1 cellular context compared by ENCODE assay signal in genomic region chr22:38176170-38176741, GRCh38.
A peak's percentile ranks its signal among the peaks of the same experiment; 100 is the strongest.
TF ChIP-seq lines count a peak whose summit lies in the region.

No MANE protein-coding gene starts in this region.

TF ChIP-seq in GM12878, 131 proteins besides CTCF, POLR2A, EP300 and RAD21 (continued from another document and continues in another):
- TF ChIP-seq, protein P1, sequence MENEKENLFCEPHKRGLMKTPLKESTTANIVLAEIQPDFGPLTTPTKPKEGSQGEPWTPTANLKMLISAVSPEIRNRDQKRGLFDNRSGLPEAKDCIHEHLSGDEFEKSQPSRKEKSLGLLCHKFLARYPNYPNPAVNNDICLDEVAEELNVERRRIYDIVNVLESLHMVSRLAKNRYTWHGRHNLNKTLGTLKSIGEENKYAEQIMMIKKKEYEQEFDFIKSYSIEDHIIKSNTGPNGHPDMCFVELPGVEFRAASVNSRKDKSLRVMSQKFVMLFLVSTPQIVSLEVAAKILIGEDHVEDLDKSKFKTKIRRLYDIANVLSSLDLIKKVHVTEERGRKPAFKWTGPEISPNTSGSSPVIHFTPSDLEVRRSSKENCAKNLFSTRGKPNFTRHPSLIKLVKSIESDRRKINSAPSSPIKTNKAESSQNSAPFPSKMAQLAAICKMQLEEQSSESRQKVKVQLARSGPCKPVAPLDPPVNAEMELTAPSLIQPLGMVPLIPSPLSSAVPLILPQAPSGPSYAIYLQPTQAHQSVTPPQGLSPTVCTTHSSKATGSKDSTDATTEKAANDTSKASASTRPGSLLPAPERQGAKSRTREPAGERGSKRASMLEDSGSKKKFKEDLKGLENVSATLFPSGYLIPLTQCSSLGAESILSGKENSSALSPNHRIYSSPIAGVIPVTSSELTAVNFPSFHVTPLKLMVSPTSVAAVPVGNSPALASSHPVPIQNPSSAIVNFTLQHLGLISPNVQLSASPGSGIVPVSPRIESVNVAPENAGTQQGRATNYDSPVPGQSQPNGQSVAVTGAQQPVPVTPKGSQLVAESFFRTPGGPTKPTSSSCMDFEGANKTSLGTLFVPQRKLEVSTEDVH (IDR thresholded peaks at IDR 0.05; ENCODE audit: low read depth, partially characterized antibody) = no peak
- TF ChIP-seq, protein P2, sequence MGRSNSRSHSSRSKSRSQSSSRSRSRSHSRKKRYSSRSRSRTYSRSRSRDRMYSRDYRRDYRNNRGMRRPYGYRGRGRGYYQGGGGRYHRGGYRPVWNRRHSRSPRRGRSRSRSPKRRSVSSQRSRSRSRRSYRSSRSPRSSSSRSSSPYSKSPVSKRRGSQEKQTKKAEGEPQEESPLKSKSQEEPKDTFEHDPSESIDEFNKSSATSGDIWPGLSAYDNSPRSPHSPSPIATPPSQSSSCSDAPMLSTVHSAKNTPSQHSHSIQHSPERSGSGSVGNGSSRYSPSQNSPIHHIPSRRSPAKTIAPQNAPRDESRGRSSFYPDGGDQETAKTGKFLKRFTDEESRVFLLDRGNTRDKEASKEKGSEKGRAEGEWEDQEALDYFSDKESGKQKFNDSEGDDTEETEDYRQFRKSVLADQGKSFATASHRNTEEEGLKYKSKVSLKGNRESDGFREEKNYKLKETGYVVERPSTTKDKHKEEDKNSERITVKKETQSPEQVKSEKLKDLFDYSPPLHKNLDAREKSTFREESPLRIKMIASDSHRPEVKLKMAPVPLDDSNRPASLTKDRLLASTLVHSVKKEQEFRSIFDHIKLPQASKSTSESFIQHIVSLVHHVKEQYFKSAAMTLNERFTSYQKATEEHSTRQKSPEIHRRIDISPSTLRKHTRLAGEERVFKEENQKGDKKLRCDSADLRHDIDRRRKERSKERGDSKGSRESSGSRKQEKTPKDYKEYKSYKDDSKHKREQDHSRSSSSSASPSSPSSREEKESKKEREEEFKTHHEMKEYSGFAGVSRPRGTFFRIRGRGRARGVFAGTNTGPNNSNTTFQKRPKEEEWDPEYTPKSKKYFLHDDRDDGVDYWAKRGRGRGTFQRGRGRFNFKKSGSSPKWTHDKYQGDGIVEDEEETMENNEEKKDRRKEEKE (IDR thresholded peaks at IDR 0.05) = no peak
- TF ChIP-seq FOS (IDR thresholded peaks at IDR 0.05; ENCODE audit: borderline replicate concordance, extremely low read depth, insufficient read length) (no peak), CHD4 (IDR thresholded peaks at IDR 0.05) (no peak), ELK1 (IDR thresholded peaks at IDR 0.05; ENCODE audit: low read depth, low read length) (no peak), E4F1 (IDR thresholded peaks at IDR 0.05; ENCODE audit: borderline replicate concordance, partially characterized antibody) (no peak), TCF7 (IDR thresholded peaks at IDR 0.05; ENCODE audit: borderline replicate concordance) (no peak), JUND (IDR thresholded peaks at IDR 0.05; ENCODE audit: low read depth, low read length) (no peak), SUZ12 (IDR thresholded peaks at IDR 0.05; ENCODE audit: unreplicated experiment) (no peak), NRF1 (conservative IDR thresholded peaks at IDR 0.05; ENCODE audit: low read depth, low read length) (no peak), SMARCA5 (IDR thresholded peaks at IDR 0.05) (0 out of 2 replicates have a peak, but pooled peaks have one; percentile 41), BCL11A (IDR thresholded peaks at IDR 0.05; ENCODE audit: low read depth, low read length) (peak; percentile 57; the same call in 1 of the 2 replicates), NFYA (IDR thresholded peaks at IDR 0.05; ENCODE audit: borderline replicate concordance, low read depth, low read length) (no peak), SMAD5 (IDR thresholded peaks at IDR 0.05; ENCODE audit: low read depth) (no peak), KDM1A (IDR thresholded peaks at IDR 0.05; ENCODE audit: borderline replicate concordance) (no peak), RBBP5 (conservative IDR thresholded peaks at IDR 0.05) (no peak), TAF1 (IDR thresholded peaks at IDR 0.05; ENCODE audit: borderline replicate concordance, low read depth, low read length) (no peak), MYB (IDR thresholded peaks at IDR 0.05; ENCODE audit: borderline replicate concordance, low read depth, low read length) (no peak), PAX5 (IDR thresholded peaks at IDR 0.05; ENCODE audit: borderline replicate concordance, low read depth, low read length) (peak; percentile 85; the same call in 1 of the 2 replicates), POLR2AphosphoS2 (IDR thresholded peaks at IDR 0.05; ENCODE audit: low read depth, low read length) (no peak), PML (IDR thresholded peaks at IDR 0.05; ENCODE audit: low read length) (no peak), ZBTB40 (IDR thresholded peaks at IDR 0.05; ENCODE audit: borderline replicate concordance) (no peak), MTA2 (IDR thresholded peaks at IDR 0.05; ENCODE audit: low read depth) (peak; percentile 56; the same call in 1 of the 2 replicates), ASH2L (IDR thresholded peaks at IDR 0.05; ENCODE audit: borderline replicate concordance, low read depth) (no peak), SUPT20H (IDR thresholded peaks at IDR 0.05; ENCODE audit: borderline replicate concordance, control insufficient read depth, low read depth, low read length) (no peak), SP1 (IDR thresholded peaks at IDR 0.05; ENCODE audit: low read depth, low read length) (peak; percentile 64), IKZF2 (IDR thresholded peaks at IDR 0.05) (peak; percentile 81 to 82; a peak in 3 of 4 replicates)
- TF ChIP-seq, protein P3, sequence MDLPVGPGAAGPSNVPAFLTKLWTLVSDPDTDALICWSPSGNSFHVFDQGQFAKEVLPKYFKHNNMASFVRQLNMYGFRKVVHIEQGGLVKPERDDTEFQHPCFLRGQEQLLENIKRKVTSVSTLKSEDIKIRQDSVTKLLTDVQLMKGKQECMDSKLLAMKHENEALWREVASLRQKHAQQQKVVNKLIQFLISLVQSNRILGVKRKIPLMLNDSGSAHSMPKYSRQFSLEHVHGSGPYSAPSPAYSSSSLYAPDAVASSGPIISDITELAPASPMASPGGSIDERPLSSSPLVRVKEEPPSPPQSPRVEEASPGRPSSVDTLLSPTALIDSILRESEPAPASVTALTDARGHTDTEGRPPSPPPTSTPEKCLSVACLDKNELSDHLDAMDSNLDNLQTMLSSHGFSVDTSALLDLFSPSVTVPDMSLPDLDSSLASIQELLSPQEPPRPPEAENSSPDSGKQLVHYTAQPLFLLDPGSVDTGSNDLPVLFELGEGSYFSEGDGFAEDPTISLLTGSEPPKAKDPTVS (IDR thresholded peaks at IDR 0.05; ENCODE audit: low read depth, low read length) = no peak
- TF ChIP-seq, protein P4, sequence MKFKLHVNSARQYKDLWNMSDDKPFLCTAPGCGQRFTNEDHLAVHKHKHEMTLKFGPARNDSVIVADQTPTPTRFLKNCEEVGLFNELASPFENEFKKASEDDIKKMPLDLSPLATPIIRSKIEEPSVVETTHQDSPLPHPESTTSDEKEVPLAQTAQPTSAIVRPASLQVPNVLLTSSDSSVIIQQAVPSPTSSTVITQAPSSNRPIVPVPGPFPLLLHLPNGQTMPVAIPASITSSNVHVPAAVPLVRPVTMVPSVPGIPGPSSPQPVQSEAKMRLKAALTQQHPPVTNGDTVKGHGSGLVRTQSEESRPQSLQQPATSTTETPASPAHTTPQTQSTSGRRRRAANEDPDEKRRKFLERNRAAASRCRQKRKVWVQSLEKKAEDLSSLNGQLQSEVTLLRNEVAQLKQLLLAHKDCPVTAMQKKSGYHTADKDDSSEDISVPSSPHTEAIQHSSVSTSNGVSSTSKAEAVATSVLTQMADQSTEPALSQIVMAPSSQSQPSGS (IDR thresholded peaks at IDR 0.05; ENCODE audit: low read length) = no peak
- TF ChIP-seq, protein P5, sequence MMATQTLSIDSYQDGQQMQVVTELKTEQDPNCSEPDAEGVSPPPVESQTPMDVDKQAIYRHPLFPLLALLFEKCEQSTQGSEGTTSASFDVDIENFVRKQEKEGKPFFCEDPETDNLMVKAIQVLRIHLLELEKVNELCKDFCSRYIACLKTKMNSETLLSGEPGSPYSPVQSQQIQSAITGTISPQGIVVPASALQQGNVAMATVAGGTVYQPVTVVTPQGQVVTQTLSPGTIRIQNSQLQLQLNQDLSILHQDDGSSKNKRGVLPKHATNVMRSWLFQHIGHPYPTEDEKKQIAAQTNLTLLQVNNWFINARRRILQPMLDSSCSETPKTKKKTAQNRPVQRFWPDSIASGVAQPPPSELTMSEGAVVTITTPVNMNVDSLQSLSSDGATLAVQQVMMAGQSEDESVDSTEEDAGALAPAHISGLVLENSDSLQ (IDR thresholded peaks at IDR 0.05) = no peak
- TF ChIP-seq, protein P6, sequence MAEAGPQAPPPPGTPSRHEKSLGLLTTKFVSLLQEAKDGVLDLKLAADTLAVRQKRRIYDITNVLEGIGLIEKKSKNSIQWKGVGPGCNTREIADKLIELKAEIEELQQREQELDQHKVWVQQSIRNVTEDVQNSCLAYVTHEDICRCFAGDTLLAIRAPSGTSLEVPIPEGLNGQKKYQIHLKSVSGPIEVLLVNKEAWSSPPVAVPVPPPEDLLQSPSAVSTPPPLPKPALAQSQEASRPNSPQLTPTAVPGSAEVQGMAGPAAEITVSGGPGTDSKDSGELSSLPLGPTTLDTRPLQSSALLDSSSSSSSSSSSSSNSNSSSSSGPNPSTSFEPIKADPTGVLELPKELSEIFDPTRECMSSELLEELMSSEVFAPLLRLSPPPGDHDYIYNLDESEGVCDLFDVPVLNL (IDR thresholded peaks at IDR 0.05; ENCODE audit: low read depth, low read length) = no peak
- TF ChIP-seq, protein P7, sequence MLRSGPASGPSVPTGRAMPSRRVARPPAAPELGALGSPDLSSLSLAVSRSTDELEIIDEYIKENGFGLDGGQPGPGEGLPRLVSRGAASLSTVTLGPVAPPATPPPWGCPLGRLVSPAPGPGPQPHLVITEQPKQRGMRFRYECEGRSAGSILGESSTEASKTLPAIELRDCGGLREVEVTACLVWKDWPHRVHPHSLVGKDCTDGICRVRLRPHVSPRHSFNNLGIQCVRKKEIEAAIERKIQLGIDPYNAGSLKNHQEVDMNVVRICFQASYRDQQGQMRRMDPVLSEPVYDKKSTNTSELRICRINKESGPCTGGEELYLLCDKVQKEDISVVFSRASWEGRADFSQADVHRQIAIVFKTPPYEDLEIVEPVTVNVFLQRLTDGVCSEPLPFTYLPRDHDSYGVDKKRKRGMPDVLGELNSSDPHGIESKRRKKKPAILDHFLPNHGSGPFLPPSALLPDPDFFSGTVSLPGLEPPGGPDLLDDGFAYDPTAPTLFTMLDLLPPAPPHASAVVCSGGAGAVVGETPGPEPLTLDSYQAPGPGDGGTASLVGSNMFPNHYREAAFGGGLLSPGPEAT (IDR thresholded peaks at IDR 0.05; ENCODE audit: low read depth) = peak; percentile 74
